ENCODE assay signal across 19 cellular contexts in the genomic region with DNA sequence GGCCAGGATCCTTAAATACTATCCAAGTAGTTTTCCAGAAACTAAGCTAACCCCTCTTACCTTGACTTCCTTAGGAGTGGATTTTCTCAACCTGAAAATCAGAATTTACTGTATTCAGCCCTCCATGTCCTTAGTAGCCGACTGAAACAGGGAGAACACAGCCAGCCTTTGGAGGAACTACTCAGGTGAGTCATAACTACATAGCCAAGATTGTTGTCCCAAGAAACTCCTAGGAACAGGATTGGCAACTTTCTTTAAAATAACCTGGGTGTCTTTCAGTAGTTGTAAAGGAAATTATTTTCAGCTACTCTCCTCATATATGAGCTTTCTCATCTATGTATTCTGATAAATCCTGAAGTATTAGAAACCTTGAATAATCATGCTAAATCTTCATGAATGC. TPM values are rescaled to one million over a fixed set of nuclear protein-coding genes. Genes with fewer than 3 reads are reported as not detected.
DNase-seq lines count a peak whose midpoint lies in the region; ATAC-seq and TF ChIP-seq lines count a peak whose summit lies in the region.
"Had no signal": no experiment of that assay in that cellular context is flagged by ENCODE, and none has a peak within 500 bp of the region (broad histone marks: within the 10 kb centered on the region; RNA-seq: fewer than 3 reads in every experiment).

No MANE protein-coding gene starts in this region.

- H3K9me3 ChIP-seq in hepatocyte (ENCODE audit: low read depth): no peaks in the 10 kb centered on the region
- H3K9me3 ChIP-seq in gastroesophageal sphincter: no peaks in the 10 kb centered on the region

- H3K27me3 ChIP-seq in hepatocyte (no peaks in the 10 kb centered on the region), gastroesophageal sphincter (no peaks in the 10 kb centered on the region)

- no peak overlapping the region for H2AFZ ChIP-seq in hepatocyte

- DNase-seq in HT-29 (ENCODE audit: low spot score) (peak; percentile 16), astrocyte of the hippocampus (ENCODE audit: low read depth, low spot score) (peak; percentile 4), hepatocyte (ENCODE audit: low spot score) (peak; percentile 39), renal cortical epithelial cell (ENCODE audit: low read depth) (peak; percentile 33)
- DNase-seq in stimulated activated CD4-positive, alpha-beta T cell treated with anti-CD3 and anti-CD28 coated beads, Interleukin-15, amount 100 ng/mL, for 24 hours: no peak
- DNase-seq: AML-193; CD4-positive, CD25-positive, alpha-beta regulatory T cell; DMS79; GOT3; NCI-H1092; NCI-H187; NCI-H446 treated with DMSO at 0.1 percent for 48 hours; NCI-H748 treated with DMSO at 0.1 percent for 48 hours; Right ventricle myocardium superior had no signal

- H3K4me1 ChIP-seq in hepatocyte (ENCODE audit: insufficient read depth): no peaks in the 10 kb centered on the region
- no peaks in the 10 kb centered on the region for H3K4me1 ChIP-seq in gastroesophageal sphincter

- 59% methylated on average over 1 of the region's 1 CpG for WGBS in hepatocyte (ENCODE audit: low lambda C conversion rate, missing lambda C conversion rate)
- 100% methylated on average over 1 of the region's 1 CpG for WGBS in gastroesophageal sphincter (ENCODE audit: low coverage in 1 of 2), 2 donors

- no peak overlapping the region for H3K4me2 ChIP-seq in hepatocyte

- H3K79me2 ChIP-seq in hepatocyte: no peaks in the 10 kb centered on the region

- H3K36me3 ChIP-seq in hepatocyte (replicated peaks; ENCODE audit: insufficient read depth, low read depth) (no peaks in the 10 kb centered on the region), gastroesophageal sphincter (no peaks in the 10 kb centered on the region)

- H3K9me2 ChIP-seq in hepatocyte (replicated peaks; ENCODE audit: insufficient read depth): no peaks in the 10 kb centered on the region

- no peak for TF ChIP-seq EP300 in gastroesophageal sphincter (IDR thresholded peaks at IDR 0.05)

- no peak for ATAC-seq in HG02798 (IDR thresholded peaks at IDR 0.05; ENCODE audit: poor library complexity, unreplicated experiment)
- no peak for ATAC-seq in HG03025 (IDR thresholded peaks at IDR 0.05; ENCODE audit: low FRiP score, unreplicated experiment)
- ATAC-seq in gastroesophageal sphincter: no peak

- peak overlapping the region; percentile 59 for H3K27ac ChIP-seq in hepatocyte
- H3K27ac ChIP-seq in gastroesophageal sphincter: no peak overlapping the region

- no peak overlapping the region for H3K4me3 ChIP-seq in hepatocyte
- H3K4me3 ChIP-seq in gastroesophageal sphincter: no peak overlapping the region

- H4K20me1 ChIP-seq in hepatocyte (ENCODE audit: insufficient read depth, poor library complexity, severe bottlenecking): no peaks in the 10 kb centered on the region

- TF ChIP-seq POLR2A in gastroesophageal sphincter (IDR thresholded peaks at IDR 0.05): no peak

- no peak for TF ChIP-seq CTCF in hepatocyte (IDR thresholded peaks at IDR 0.05; ENCODE audit: poor library complexity)
- TF ChIP-seq CTCF in gastroesophageal sphincter (IDR thresholded peaks at IDR 0.05): no peak

RNA-seq across cellular contexts. Expression of a gene that starts 22.3 kb away (rescaled TPM):
- not detected in 2 replicates for total RNA-seq in HT-29 (2014; rRNA removed; shearing (Covaris generic))
- total RNA-seq in hepatocyte: not detected in 2 replicates
- polyA plus RNA-seq in hepatocyte: not detected in 2 replicates
- not detected in 2 replicates for total RNA-seq in renal cortical epithelial cell
- total RNA-seq in gastroesophageal sphincter: under 1 TPM in 1 of 4 donors, not detected in 3; 0.77 TPM
- total RNA-seq: CD4-positive, CD25-positive, alpha-beta regulatory T cell; G401; M059J; Right ventricle myocardium superior had no signal
- polyA plus RNA-seq: CD4-positive, CD25-positive, alpha-beta regulatory T cell had no signal

RNA-seq across cellular contexts. Expression of a gene that starts 29.7 kb away (rescaled TPM):
- total RNA-seq in HT-29 (2014; rRNA removed; shearing (Covaris generic)): 41.7 and 42.3 TPM in 2 replicates
- total RNA-seq in hepatocyte (105 and 112 TPM in 2 replicates), renal cortical epithelial cell (120 and 175 TPM in 2 replicates), gastroesophageal sphincter (100 to 1,000 TPM; 121 to 155 (median 139) TPM)
- polyA plus RNA-seq in hepatocyte: 186 and 188 TPM in 2 replicates

RNA-seq across cellular contexts. Expression of a gene that starts 55.8 kb away (rescaled TPM):
- 24.8 and 27.4 TPM in 2 replicates for total RNA-seq in HT-29 (2014; rRNA removed; shearing (Covaris generic))
- 54.3 and 57.9 TPM in 2 replicates for total RNA-seq in hepatocyte
- polyA plus RNA-seq in hepatocyte: 21.8 and 32.1 TPM in 2 replicates
- total RNA-seq in renal cortical epithelial cell: 63.4 and 69.2 TPM in 2 replicates
- total RNA-seq in gastroesophageal sphincter: 10 to 100 TPM; 24.5 to 31.9 (median 27.7) TPM

RNA-seq across cellular contexts. Expression of a gene that starts 59.5 kb away (rescaled TPM):
- total RNA-seq in HT-29 (2014; rRNA removed; shearing (Covaris generic)): 13.0 and 14.5 TPM in 2 replicates
- total RNA-seq in hepatocyte (7.3 and 8.8 TPM in 2 replicates), renal cortical epithelial cell (7.3 and 16.7 TPM in 2 replicates), gastroesophageal sphincter (1 to 10 TPM in 3 of 4 donors, under 1 TPM in 1; 0.96 to 7.3 (median 4.1) TPM)
- 4.4 and 5.3 TPM in 2 replicates for polyA plus RNA-seq in hepatocyte
